Comparison of ENCODE assay signal across 16 cellular contexts in genomic region chr4:147398556-147398955, GRCh38.
DNase-seq lines count a peak whose midpoint lies in the region; TF ChIP-seq lines count a peak whose summit lies in the region.
"Had no signal": no experiment of that assay in that cellular context is flagged by ENCODE, and none has a peak within 500 bp of the region (broad histone marks: within the 10 kb centered on the region; RNA-seq: fewer than 3 reads in every experiment).

No MANE protein-coding gene starts in this region.

- H4K5ac ChIP-seq in mesendoderm (ENCODE audit: low read length), result no peak overlapping the region

- H3K4me3 ChIP-seq in choroid plexus epithelial cell (ENCODE audit: low read depth, low read length) (no peak overlapping the region), fibroblast of the aortic adventitia (ENCODE audit: low read depth, low read length) (no peak overlapping the region), SJCRH30 (no peak overlapping the region), mesendoderm (ENCODE audit: low read length) (no peak overlapping the region)

- H3K79me1 ChIP-seq in mesendoderm (ENCODE audit: low read length), result no peaks in the 10 kb centered on the region

- no peak overlapping the region for H3K9ac ChIP-seq in mesendoderm (ENCODE audit: low read length)

- no peak overlapping the region for H2BK5ac ChIP-seq in mesendoderm (ENCODE audit: low read length)

- no peaks in the 10 kb centered on the region for H3K4me1 Mint-ChIP-seq in neural crest cell
- H3K4me1 Mint-ChIP-seq: CD4-positive, CD25-positive, alpha-beta regulatory T cell; CD8-positive, alpha-beta memory T cell; H9 had no signal

- peaks cover 2% of the 10 kb centered on the region for H3K36me3 Mint-ChIP-seq in neural crest cell (ENCODE audit: low read depth)
- H3K36me3 Mint-ChIP-seq: CD4-positive, CD25-positive, alpha-beta regulatory T cell; CD8-positive, alpha-beta memory T cell had no signal

- no CpG with 5 or more reads among the region's 2 CpGs for WGBS in mesendoderm (ENCODE audit: extremely low coverage, insufficient coverage, low lambda C conversion rate)

- no peak overlapping the region for H3K56ac ChIP-seq in mesendoderm (ENCODE audit: low read length)

- H3K36me3 ChIP-seq in SJCRH30 (no peaks in the 10 kb centered on the region), mesendoderm (ENCODE audit: control insufficient read depth, insufficient read depth, low read length) (no peaks in the 10 kb centered on the region)
- H3K36me3 ChIP-seq: BE2C had no signal

- no peak overlapping the region for H3K4ac ChIP-seq in mesendoderm (ENCODE audit: low read depth, low read length)

- H2BK15ac ChIP-seq in mesendoderm (replicated peaks; ENCODE audit: low read depth), result no peak overlapping the region

- no peak overlapping the region for H2BK120ac ChIP-seq in mesendoderm (ENCODE audit: low read depth, low read length)

- no peak overlapping the region for H3K23ac ChIP-seq in mesendoderm (ENCODE audit: low read length)

- peaks cover 13% of the 10 kb centered on the region for H3K9me3 Mint-ChIP-seq in neural crest cell

- TF ChIP-seq CTCF in choroid plexus epithelial cell (conservative IDR thresholded peaks at IDR 0.05; ENCODE audit: low read depth, low read length) (no peak), fibroblast of the aortic adventitia (IDR thresholded peaks at IDR 0.05; ENCODE audit: insufficient read depth, low read length) (no peak), neural crest cell (conservative IDR thresholded peaks at IDR 0.05) (no peak)

- H3K27ac Mint-ChIP-seq in neural crest cell (ENCODE audit: unreplicated experiment), result peak overlapping the region; percentile 50
- H3K27ac Mint-ChIP-seq: CD4-positive, CD25-positive, alpha-beta regulatory T cell; CD8-positive, alpha-beta memory T cell; H9 had no signal

- H3K9me3 ChIP-seq in SJCRH30 (replicated peaks), result no peaks in the 10 kb centered on the region; the same call in 1 of the 2 replicates
- H3K9me3 ChIP-seq: BE2C had no signal

- H3K18ac ChIP-seq in mesendoderm (ENCODE audit: low read length), result no peak overlapping the region

- H3K27ac ChIP-seq in SJCRH30 (no peak overlapping the region), mesendoderm (ENCODE audit: low read depth, low read length) (no peak overlapping the region)

- H3K4me3 Mint-ChIP-seq in neural crest cell, result no peak overlapping the region
- H3K4me3 Mint-ChIP-seq: CD4-positive, CD25-positive, alpha-beta regulatory T cell; CD8-positive, alpha-beta memory T cell; H9 had no signal

- H3K4me2 ChIP-seq in mesendoderm (ENCODE audit: low read length), result no peak overlapping the region

- H3K4me1 ChIP-seq in SJCRH30, result no peaks in the 10 kb centered on the region
- H3K4me1 ChIP-seq in mesendoderm (ENCODE audit: control insufficient read depth, low read depth, low read length), result no peaks in the 10 kb centered on the region
- H3K4me1 ChIP-seq: BE2C had no signal

- no peaks in the 10 kb centered on the region for H3K79me2 ChIP-seq in mesendoderm (ENCODE audit: control insufficient read depth, insufficient read depth, low read length)

- no peak overlapping the region for H2AK5ac ChIP-seq in mesendoderm (ENCODE audit: low read length)

- no peak overlapping the region for H4K8ac ChIP-seq in mesendoderm (ENCODE audit: low read depth, low read length)

- DNase-seq in EH (ENCODE audit: low read depth) (peak; percentile 7), choroid plexus epithelial cell (ENCODE audit: low read depth) (peak; percentile 8), fibroblast of the aortic adventitia (ENCODE audit: low read depth) (peak; percentile 7), neural crest cell (ENCODE audit: low read depth, low spot score) (no peak), SJCRH30 (no peak), mesendoderm (no peak), ureter (ENCODE audit: low spot score) (no peak)
- DNase-seq: BE2C; C1 segment of cervical spinal cord; CD4-positive, CD25-positive, alpha-beta regulatory T cell; CD8-positive, alpha-beta memory T cell; COR-L47; DMS 273 treated with DMSO at 0.1 percent for 48 hours; DMS53; DND-41; H9 had no signal

- H3K27me3 ChIP-seq in SJCRH30 (no peaks in the 10 kb centered on the region), mesendoderm (ENCODE audit: insufficient read depth, low read length, poor library complexity) (no peaks in the 10 kb centered on the region)
- H3K27me3 ChIP-seq: BE2C had no signal

- H3K27me3 Mint-ChIP-seq in neural crest cell (ENCODE audit: low read depth), result no peaks in the 10 kb centered on the region
- H3K27me3 Mint-ChIP-seq: CD4-positive, CD25-positive, alpha-beta regulatory T cell; CD8-positive, alpha-beta memory T cell had no signal

Comparison
In these comparisons a context has a peak if more than half of its experiments do, and no peak if none do; other contexts are left out.
1. DNase-seq: peak in EH (single experiment), choroid plexus epithelial cell (single experiment) and fibroblast of the aortic adventitia (single experiment); none in neural crest cell (single experiment), SJCRH30 (0 of 2), mesendoderm (single experiment) and ureter (single experiment).